Comparison of ENCODE assay signal across 9 cellular contexts in genomic region chr20:39264506-39265172, GRCh38.
A peak's percentile ranks its signal among the peaks of the same experiment; 100 is the strongest.
DNase-seq lines count a peak whose midpoint lies in the region; ATAC-seq, FAIRE-seq and TF ChIP-seq lines count a peak whose summit lies in the region.
"Had no signal": no experiment of that assay in that cellular context is flagged by ENCODE, and none has a peak within 500 bp of the region (broad histone marks: within the 10 kb centered on the region; RNA-seq: fewer than 3 reads in every experiment).

No MANE protein-coding gene starts in this region.

- TF ChIP-seq CTCF in Loucy (conservative IDR thresholded peaks at IDR 0.05; ENCODE audit: low read length), result peak; percentile 94

- no peak overlapping the region for H3K4me3 ChIP-seq in Loucy (ENCODE audit: low read length, poor library complexity, severe bottlenecking)
- H3K4me3 ChIP-seq in small intestine (ENCODE audit: low read depth in 1 of 2, low read length in 2 of 2), result no peak overlapping the region

- no peak for FAIRE-seq in small intestine (lab: Jason Lieb, UNC)
- FAIRE-seq: colon had no signal

- no peaks in the 10 kb centered on the region for H3K9me3 ChIP-seq in Loucy (ENCODE audit: insufficient read depth, low read depth, low read length)
- no peaks in the 10 kb centered on the region for H3K9me3 ChIP-seq in small intestine (ENCODE audit: control insufficient read depth, low read depth)

- H3K36me3 ChIP-seq in Loucy (ENCODE audit: insufficient read depth, low read length) (no peaks in the 10 kb centered on the region), small intestine (ENCODE audit: control insufficient read depth in 2 of 2, insufficient read depth in 2 of 2, low read length in 2 of 2) (no peaks in the 10 kb centered on the region)

- no peak overlapping the region; the same call in 1 of the 2 replicates for H2AFZ ChIP-seq in Loucy (ENCODE audit: low read length)

- H3K4me1 ChIP-seq in Loucy (ENCODE audit: insufficient read depth, low read length, poor library complexity, severe bottlenecking), result peaks cover 30% of the 10 kb centered on the region
- H3K4me1 ChIP-seq in small intestine (ENCODE audit: control insufficient read depth in 2 of 2, insufficient read depth in 1 of 2, low read depth in 1 of 2, low read length in 1 of 2), result no peaks in the 10 kb centered on the region

- H3K9me2 ChIP-seq in Loucy (replicated peaks; ENCODE audit: low read depth, low read length), result no peaks in the 10 kb centered on the region

- H3K27me3 ChIP-seq in Loucy (ENCODE audit: insufficient read depth, low read length, poor library complexity, severe bottlenecking), result no peaks in the 10 kb centered on the region
- no peaks in the 10 kb centered on the region for H3K27me3 ChIP-seq in small intestine (ENCODE audit: control insufficient read depth in 2 of 2, insufficient read depth in 2 of 2, low read length in 2 of 2)

- no peak for ATAC-seq in GM18861 (IDR thresholded peaks at IDR 0.05; ENCODE audit: unreplicated experiment)

- WGBS in small intestine, 3 donors, result 5 to 9% (median 8%) methylated on average over 3 of the region's 3 CpGs

- H3K4me2 ChIP-seq in Loucy (ENCODE audit: low read depth, low read length, poor library complexity, severe bottlenecking), result no peak overlapping the region

- H3K9ac ChIP-seq in Loucy (ENCODE audit: low read depth, low read length, poor library complexity, severe bottlenecking), result peak overlapping the region; percentile 14

- H3K79me2 ChIP-seq in Loucy (ENCODE audit: insufficient read depth, low read length), result no peaks in the 10 kb centered on the region

- H4K20me1 ChIP-seq in Loucy (ENCODE audit: insufficient read depth, low read length, poor library complexity, severe bottlenecking), result no peaks in the 10 kb centered on the region

- no peaks in the 10 kb centered on the region for H3F3A ChIP-seq in Loucy (ENCODE audit: low read depth)

- DNase-seq in NCI-H2081 (lab: John Stamatoyannopoulos, UW) (peak; percentile 22 to 23), NCI-H2081 treated with DMSO at 0.1 percent for 48 hours (lab: John Stamatoyannopoulos, UW) (no peak), SHP77 treated with DMSO at 0.1 percent for 48 hours (lab: John Stamatoyannopoulos, UW) (peak; percentile 55), astrocyte of the hippocampus (ENCODE audit: low read depth, low spot score) (peak; percentile 83), iPS DF 19.7 (ENCODE audit: low read depth, low spot score) (peak; percentile 65), small intestine (peak; percentile 69)

- no peak overlapping the region for H3K27ac ChIP-seq in small intestine (ENCODE audit: low read depth in 1 of 2, low read length in 1 of 2)
